12 cellular contexts compared by ENCODE assay signal in genomic region chr9:110156416-110156815, GRCh38. TPM values are rescaled to one million over a fixed set of nuclear protein-coding genes. Genes with fewer than 3 reads are reported as not detected.
A peak's percentile ranks its signal among the peaks of the same experiment; 100 is the strongest.
DNase-seq lines count a peak whose midpoint lies in the region; ATAC-seq and TF ChIP-seq lines count a peak whose summit lies in the region.
"Had no signal": no experiment of that assay in that cellular context is flagged by ENCODE, and none has a peak within 500 bp of the region (broad histone marks: within the 10 kb centered on the region; RNA-seq: fewer than 3 reads in every experiment).

No MANE protein-coding gene starts in this region.

- ATAC-seq in CD8-positive, alpha-beta T cell: no peak
- ATAC-seq in GM19372 (IDR thresholded peaks at IDR 0.05; ENCODE audit: low read depth, unreplicated experiment): peak; percentile 9
- ATAC-seq in foreskin keratinocyte: no peak
- no peak for ATAC-seq in GM19397 (IDR thresholded peaks at IDR 0.05; ENCODE audit: unreplicated experiment)
- ATAC-seq: body of pancreas had no signal

- no peak overlapping the region for H3K4me3 Mint-ChIP-seq in CD8-positive, alpha-beta T cell

- POLR2A ChIA-PET in CD8-positive, alpha-beta T cell (lab: Charles Lee): interaction anchor here (2.0 kb wide), 1 partner anchor 8 kb away, joined by 5 read pairs; no protein-coding TSS in a partner anchor

- H3K27me3 Mint-ChIP-seq in CD8-positive, alpha-beta T cell (ENCODE audit: low read depth): no peaks in the 10 kb centered on the region

- no peaks in the 10 kb centered on the region for H3K36me3 ChIP-seq in CD8-positive, alpha-beta T cell (ENCODE audit: insufficient read depth, low read length)

- no peaks in the 10 kb centered on the region for H3K9me3 Mint-ChIP-seq in CD8-positive, alpha-beta T cell

- H3K36me3 Mint-ChIP-seq in CD8-positive, alpha-beta T cell: no peaks in the 10 kb centered on the region

- H3K27me3 ChIP-seq in CD8-positive, alpha-beta T cell (ENCODE audit: insufficient read depth, low read length): no peaks in the 10 kb centered on the region
- H3K27me3 ChIP-seq in HL-60 (ENCODE audit: insufficient read depth, poor library complexity, severe bottlenecking): no peaks in the 10 kb centered on the region
- no peaks in the 10 kb centered on the region for H3K27me3 ChIP-seq in foreskin keratinocyte
- H3K27me3 ChIP-seq: body of pancreas, SJSA1, tibial nerve had no signal

- no peaks in the 10 kb centered on the region for H3K9me3 ChIP-seq in CD8-positive, alpha-beta T cell (ENCODE audit: low read length)
- H3K9me3 ChIP-seq: body of pancreas, SJSA1, tibial nerve had no signal

- H3K4me3 ChIP-seq in CD8-positive, alpha-beta T cell (ENCODE audit: low read depth, low read length): no peak overlapping the region
- H3K4me3 ChIP-seq in HL-60 (replicated peaks; ENCODE audit: insufficient read depth, low read length): no peak overlapping the region
- H3K4me3 ChIP-seq: body of pancreas, SJSA1, tibial nerve had no signal

- no peak overlapping the region for H3K27ac ChIP-seq in CD8-positive, alpha-beta T cell (ENCODE audit: low read depth, low read length)
- peak overlapping the region; percentile 94 for H3K27ac ChIP-seq in HL-60 (replicated peaks)
- no peak overlapping the region for H3K27ac ChIP-seq in foreskin keratinocyte
- H3K27ac ChIP-seq: body of pancreas, SJSA1, tibial nerve had no signal

- H3K4me1 Mint-ChIP-seq in CD8-positive, alpha-beta T cell (ENCODE audit: low read depth): peaks cover 34% of the 10 kb centered on the region

- intact Hi-C loops in CD8-positive, alpha-beta T cell (cut with DNase I, micrococcal nuclease): loop anchor here in 1 of 2 experiments (10.0 kb wide), 1 partner anchor 582 kb away; no protein-coding TSS in a partner anchor

- DNase-seq in CD8-positive, alpha-beta T cell: no peak
- DNase-seq in HL-60 (ENCODE audit: low read depth in 1 of 2, low spot score in 1 of 2) (no peak), fibroblast of peridontal ligament (ENCODE audit: extremely low read depth) (peak; percentile 52), foreskin keratinocyte (no peak), kidney glomerular epithelial cell (lab: John Stamatoyannopoulos, UW) (no peak), cerebellum (ENCODE audit: low spot score) (no peak)
- DNase-seq: NCI-H345 had no signal

- peak overlapping the region; percentile 69 for H3K27ac Mint-ChIP-seq in CD8-positive, alpha-beta T cell

- peaks cover 27% of the 10 kb centered on the region for H3K4me1 ChIP-seq in CD8-positive, alpha-beta T cell (ENCODE audit: insufficient read depth, low read length)
- H3K4me1 ChIP-seq in foreskin keratinocyte: no peaks in the 10 kb centered on the region

- CTCF ChIA-PET in CD8-positive, alpha-beta T cell (lab: Charles Lee): interaction anchor here (1.1 to 1.8 kb wide), 3 partner anchors 24 to 252 kb away, joined by 3 to 7 read pairs (median 4); no protein-coding TSS in a partner anchor

- no peak for TF ChIP-seq CTCF in CD8-positive, alpha-beta T cell (IDR thresholded peaks at IDR 0.05)
- no peak for TF ChIP-seq CTCF in HL-60 (IDR thresholded peaks at IDR 0.05; ENCODE audit: insufficient read depth, low read length)
- TF ChIP-seq CTCF in foreskin keratinocyte (conservative IDR thresholded peaks at IDR 0.05): no peak

RNA-seq across cellular contexts. Expression of gene C9orf152, which starts 51.5 kb away (rescaled TPM):
- not detected for total RNA-seq in CD8-positive, alpha-beta T cell
- total RNA-seq in foreskin keratinocyte: not detected in 2 replicates
- not detected in 2 replicates for polyA plus RNA-seq in foreskin keratinocyte
- total RNA-seq in cerebellum: not detected
- total RNA-seq: SJSA1, tibial nerve had no signal
